ENCODE assay signal across 21 cellular contexts in genomic region chr3:33525232-33525631, GRCh38.
"Had no signal": no experiment of that assay in that cellular context is flagged by ENCODE, and none has a peak within 500 bp of the region (broad histone marks: within the 10 kb centered on the region; RNA-seq: fewer than 3 reads in every experiment).

No MANE protein-coding gene starts in this region.

- DNase-seq: activated CD4-positive, alpha-beta memory T cell treated with anti-CD3 and anti-CD28 coated beads for 36 hours; activated CD4-positive, alpha-beta T cell treated with anti-CD3 and anti-CD28 coated beads for 4 hours; activated CD4-positive, CD25-positive, alpha-beta regulatory T cell; activated effector memory CD4-positive, alpha-beta T cell treated with anti-CD3 and anti-CD28 coated beads, Interleukin-2, amount 50 U/mL, for 16 hours; activated naive CD4-positive, alpha-beta T cell treated with anti-CD3 and anti-CD28 coated beads, Interleukin-2, amount 10 ng/mL, durations not matched to agents 7 days and 5 days; activated T-cell treated with anti-CD3 and anti-CD28 coated beads, Interleukin-2, amount 50 U/mL, for 72 hours; amygdala; erythroblast; foreskin fibroblast; heart right ventricle; kidney; occipital lobe; small intestine; stimulated activated CD4-positive, alpha-beta T cell treated with anti-CD3 and anti-CD28 coated beads, Interleukin-2, amount 100 ng/mL, for 24 hours; stomach; T-helper 17 cell; trophoblast cell; uterus had no signal

- ATAC-seq: activated T-cell treated with anti-CD3 and anti-CD28 coated beads, Interleukin-2, amount 50 U/mL, for 72 hours; heart right ventricle; left lobe of liver; sciatic nerve; stimulated activated memory B cell treated with anti-CD40 and anti-IgM and Interleukin-4, amounts not matched to agents 10 μg/mL and 1 μg/mL and 100 μg/mL, for 72 hours; T-helper 17 cell had no signal

- H3K4me1 ChIP-seq: heart right ventricle, stomach, uterus had no signal

- H3K36me3 ChIP-seq: uterus had no signal

- H3K4me3 ChIP-seq: heart right ventricle, stomach, uterus had no signal

- H3K27ac ChIP-seq: heart right ventricle, stomach, uterus had no signal

- H3K27me3 ChIP-seq: heart right ventricle, stomach, uterus had no signal
